In the genomic region with DNA sequence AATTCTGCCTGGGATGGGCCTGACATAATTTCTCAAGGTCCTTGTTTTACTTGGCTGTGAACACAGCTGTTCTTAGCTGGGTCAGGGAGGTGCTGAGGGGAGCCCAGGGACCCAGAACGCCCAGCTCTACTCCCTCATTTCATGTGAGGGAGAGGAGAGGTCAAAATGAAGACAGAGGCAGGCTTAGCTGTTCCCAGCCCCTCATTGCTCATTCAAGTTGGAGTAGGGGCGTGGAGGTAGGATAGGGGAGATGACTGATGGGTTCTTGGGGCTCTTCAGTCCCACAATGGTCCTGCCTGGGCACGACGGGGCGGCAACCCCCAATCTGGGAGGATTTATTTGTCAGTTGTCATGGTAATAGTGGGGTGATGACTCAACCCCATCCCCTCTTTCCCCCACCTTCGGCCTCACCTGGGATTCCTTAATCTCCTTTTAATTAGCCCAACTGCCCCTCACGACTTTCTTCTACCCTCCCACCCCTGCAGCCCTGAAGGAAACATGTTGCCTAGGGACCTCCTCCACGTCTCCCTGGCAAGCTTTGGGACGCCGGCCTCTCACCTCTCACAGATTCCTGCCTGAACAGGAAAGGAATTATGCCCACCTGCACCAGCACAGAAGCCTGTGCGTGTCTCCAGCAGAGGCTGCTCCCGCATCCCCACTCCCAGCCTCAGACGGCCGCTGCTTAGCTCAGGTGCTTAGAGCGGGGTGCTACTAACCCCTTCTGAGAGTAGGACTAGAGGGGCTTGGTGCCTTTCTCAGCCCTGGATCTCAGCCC, we compare ENCODE assay signal across 20 cellular contexts. TPM values are rescaled to one million over a fixed set of nuclear protein-coding genes. Genes with fewer than 3 reads are reported as not detected.
A peak's percentile ranks its signal among the peaks of the same experiment; 100 is the strongest.
DNase-seq lines count a peak whose midpoint lies in the region; ATAC-seq and TF ChIP-seq lines count a peak whose summit lies in the region.
"Had no signal": no experiment of that assay in that cellular context is flagged by ENCODE, and none has a peak within 500 bp of the region (broad histone marks: within the 10 kb centered on the region; RNA-seq: fewer than 3 reads in every experiment).

No MANE protein-coding gene starts in this region.

- H3K4me1 Mint-ChIP-seq in activated naive CD4-positive, alpha-beta T cell treated with anti-CD3 and anti-CD28 coated beads, Interleukin-2, amount 50 U/mL, for 24 hours, result peaks cover 19% of the 10 kb centered on the region

- ATAC-seq in gastroesophageal sphincter, result no peak
- no peak for ATAC-seq in GM21723 (IDR thresholded peaks at IDR 0.05; ENCODE audit: unreplicated experiment)
- ATAC-seq: mucosa of descending colon had no signal

- H3K27ac Mint-ChIP-seq in activated naive CD4-positive, alpha-beta T cell treated with anti-CD3 and anti-CD28 coated beads, Interleukin-2, amount 50 U/mL, for 24 hours, result peak overlapping the region; percentile 83

- H3K4me1 ChIP-seq in gastroesophageal sphincter (peaks cover 20 to 100% (median 72%) of the 10 kb centered on the region in 3 donors), osteoblast (ENCODE audit: insufficient read depth, low read length) (peaks cover 65% of the 10 kb centered on the region), vagina (peaks cover 87% of the 10 kb centered on the region)

- intact Hi-C loops in vagina (cut with DNase I), result loop anchor here (10.0 kb wide), 1 partner anchor 126 kb away; no protein-coding TSS in a partner anchor

- H3K27me3 Mint-ChIP-seq in activated naive CD4-positive, alpha-beta T cell treated with anti-CD3 and anti-CD28 coated beads, Interleukin-2, amount 50 U/mL, for 24 hours, result no peaks in the 10 kb centered on the region

- no peak overlapping the region for H3K4me3 ChIP-seq in gastroesophageal sphincter
- no peak overlapping the region for H3K4me3 ChIP-seq in osteoblast (ENCODE audit: insufficient read depth, low read length)
- no peak overlapping the region for H3K4me3 ChIP-seq in vagina
- H3K4me3 ChIP-seq: mucosa of descending colon had no signal

- H4K20me1 ChIP-seq in osteoblast (ENCODE audit: insufficient read depth, low read length), result peaks cover 4% of the 10 kb centered on the region

- no peak for DNase-seq in activated naive CD4-positive, alpha-beta T cell treated with anti-CD3 and anti-CD28 coated beads, Interleukin-2, amount 50 U/mL, for 16 hours
- DNase-seq in osteoblast (ENCODE audit: insufficient read length, low spot score, missing footprints), result peak; percentile 87
- DNase-seq in vagina (ENCODE audit: extremely low spot score in 2 of 2), result peak in 1 of 2 donors; percentile 87
- no peak for DNase-seq in GF-D8 (lab: John Stamatoyannopoulos, UW)
- DNase-seq in DMS 273 (lab: John Stamatoyannopoulos, UW; ENCODE audit: unreplicated experiment), result no peak
- DNase-seq: ACHN; activated CD4-positive, alpha-beta T cell treated with anti-CD3 and anti-CD28 coated beads, Interleukin-2, amount 50 U/mL, for 48 hours; activated naive CD4-positive, alpha-beta T cell treated with Interleukin-2 at 50 U/mL for 16 hours; Calu3; cerebellar nuclear complex; mucosa of descending colon; NCI-H1436; NCI-H524; retina; T-helper 9 cell had no signal

- H3K36me3 ChIP-seq in gastroesophageal sphincter (peaks cover 0 to 73% of the 10 kb centered on the region in 2 donors), osteoblast (ENCODE audit: insufficient read depth, low read length) (peaks cover 59% of the 10 kb centered on the region), vagina (peaks cover 0 to 8% of the 10 kb centered on the region in 2 donors)

- peaks cover 11% of the 10 kb centered on the region for H3K36me3 Mint-ChIP-seq in activated naive CD4-positive, alpha-beta T cell treated with anti-CD3 and anti-CD28 coated beads, Interleukin-2, amount 50 U/mL, for 24 hours

- H3K27me3 ChIP-seq in gastroesophageal sphincter, result no peaks in the 10 kb centered on the region
- H3K27me3 ChIP-seq in osteoblast (ENCODE audit: insufficient read depth, low read length), result no peaks in the 10 kb centered on the region
- no peaks in the 10 kb centered on the region for H3K27me3 ChIP-seq in vagina

- H3K79me2 ChIP-seq in osteoblast (ENCODE audit: insufficient read depth, low read length), result peaks cover 29% of the 10 kb centered on the region

- TF ChIP-seq POLR2A in gastroesophageal sphincter (IDR thresholded peaks at IDR 0.05) (no peak), vagina (IDR thresholded peaks at IDR 0.05) (no peak)

- WGBS in gastroesophageal sphincter (ENCODE audit: low coverage in 1 of 2), 2 donors, result 54 to 60% methylated on average over 7 to 14 of the region's 15 CpGs

- no peaks in the 10 kb centered on the region for H3K9me3 Mint-ChIP-seq in activated naive CD4-positive, alpha-beta T cell treated with anti-CD3 and anti-CD28 coated beads, Interleukin-2, amount 50 U/mL, for 24 hours

- no peak overlapping the region for H2AFZ ChIP-seq in osteoblast (ENCODE audit: low read length)

- H3K27ac ChIP-seq in gastroesophageal sphincter (peak overlapping the region in 3 of 4 donors; percentile 85 to 95 (median 88)), osteoblast (ENCODE audit: low read depth, low read length) (peak overlapping the region; percentile 27), vagina (peak overlapping the region; percentile 89)

- TF ChIP-seq EP300 in gastroesophageal sphincter (IDR thresholded peaks at IDR 0.05), result no peak

- no peak overlapping the region for H3K4me2 ChIP-seq in osteoblast (ENCODE audit: insufficient read depth, low read length)

- TF ChIP-seq CTCF in gastroesophageal sphincter (IDR thresholded peaks at IDR 0.05) (no peak), osteoblast (IDR thresholded peaks at IDR 0.05; ENCODE audit: extremely low read depth, low read depth, low read length) (no peak), vagina (IDR thresholded peaks at IDR 0.05) (no peak)

- no peaks in the 10 kb centered on the region for H3K9me3 ChIP-seq in gastroesophageal sphincter
- no peaks in the 10 kb centered on the region for H3K9me3 ChIP-seq in osteoblast (ENCODE audit: low read depth, low read length)
- H3K9me3 ChIP-seq in vagina, result no peaks in the 10 kb centered on the region
- H3K9me3 ChIP-seq: mucosa of descending colon had no signal

- no peak overlapping the region for H3K4me3 Mint-ChIP-seq in activated naive CD4-positive, alpha-beta T cell treated with anti-CD3 and anti-CD28 coated beads, Interleukin-2, amount 50 U/mL, for 24 hours

RNA-seq across cellular contexts. Expression of a gene that starts 10.2 kb away (rescaled TPM):
- total RNA-seq in gastroesophageal sphincter, result 100 to 1,000 TPM in 2 of 4 donors, 10 to 100 TPM in 2; 79.1 to 137 (median 110) TPM
- total RNA-seq in osteoblast, result 25.6 and 26.8 TPM in 2 replicates
- total RNA-seq in vagina, result 27.0 TPM

RNA-seq across cellular contexts. Expression of a gene that starts 19.1 kb away (rescaled TPM):
- total RNA-seq in gastroesophageal sphincter (100 to 1,000 TPM; 108 to 323 (median 182) TPM), osteoblast (72.0 and 76.0 TPM in 2 replicates), vagina (235 TPM)

RNA-seq across cellular contexts. Expression of a gene that starts 28.5 kb away (rescaled TPM):
- total RNA-seq in gastroesophageal sphincter (1,000 to 10,000 TPM in 2 of 4 donors, 100 to 1,000 TPM in 2; 632 to 1,838 (median 914) TPM), osteoblast (431 and 577 TPM in 2 replicates), vagina (684 TPM)

RNA-seq across cellular contexts. Expression of a gene that starts 34.3 kb away (rescaled TPM):
- total RNA-seq in gastroesophageal sphincter (under 1 TPM in 1 of 4 donors, not detected in 3; 0.31 TPM), osteoblast (not detected in 2 replicates), vagina (0.74 TPM)
- total RNA-seq: Calu3, RPMI7951, temporal lobe had no signal

Comparison
In these comparisons a context has a peak if more than half of its experiments do, and no peak if none do; other contexts are left out.
1. H3K27ac ChIP-seq: peak in every context shown above with its lines; median percentile 89 in vagina; 88 in gastroesophageal sphincter; 27 in osteoblast.